Comparison of ENCODE assay signal across 19 cellular contexts in genomic region chr12:21542412-21542811, GRCh38. TPM values are rescaled to one million over a fixed set of nuclear protein-coding genes. Genes with fewer than 3 reads are reported as not detected.
DNase-seq lines count a peak whose midpoint lies in the region; ATAC-seq, FAIRE-seq and TF ChIP-seq lines count a peak whose summit lies in the region.
"Had no signal": no experiment of that assay in that cellular context is flagged by ENCODE, and none has a peak within 500 bp of the region (broad histone marks: within the 10 kb centered on the region; RNA-seq: fewer than 3 reads in every experiment).

No MANE protein-coding gene starts in this region.

- no peak overlapping the region for H2AK5ac ChIP-seq in IMR-90 (ENCODE audit: low read depth, low read length)

- no peak overlapping the region for H4K8ac ChIP-seq in IMR-90 (ENCODE audit: low read depth in 2 of 2, low read length in 2 of 2)

- H3K4ac ChIP-seq in IMR-90 (ENCODE audit: low read depth, low read length), result no peak overlapping the region

- no peak overlapping the region for H3K14ac ChIP-seq in IMR-90 (replicated peaks; ENCODE audit: low read depth, low read length)

- no peak for FAIRE-seq in pancreas (lab: Jason Lieb, UNC)
- FAIRE-seq: H1 had no signal

- TF ChIP-seq RAD21 in IMR-90 (IDR thresholded peaks at IDR 0.05; ENCODE audit: low read length), result no peak

- no peaks in the 10 kb centered on the region for H3K36me3 ChIP-seq in IMR-90 (ENCODE audit: control insufficient read depth, insufficient read depth, low read length)
- H3K36me3 ChIP-seq in lower lobe of right lung, result no peaks in the 10 kb centered on the region
- H3K36me3 ChIP-seq in pancreas, result no peaks in the 10 kb centered on the region
- H3K36me3 ChIP-seq: Peyer's patch had no signal

- POLR2A ChIA-PET in IMR-90 (lab: Charles Lee; ENCODE audit: unreplicated experiment), result no interaction called here

- no peak overlapping the region for H3K23ac ChIP-seq in IMR-90 (ENCODE audit: low read depth, low read length)

- no peak overlapping the region for H4K91ac ChIP-seq in IMR-90 (ENCODE audit: insufficient read depth, low read depth, low read length)

- no peak overlapping the region for H2BK20ac ChIP-seq in IMR-90 (ENCODE audit: low read depth, low read length)

- TF ChIP-seq CTCF in IMR-90 (conservative IDR thresholded peaks at IDR 0.05; ENCODE audit: low read depth, low read length) (no peak), lower lobe of right lung (IDR thresholded peaks at IDR 0.05) (no peak), pancreas (IDR thresholded peaks at IDR 0.05) (no peak)

- no peaks in the 10 kb centered on the region for H3K9me1 ChIP-seq in IMR-90 (ENCODE audit: insufficient read depth, low read length)

- no peak overlapping the region for H3K27ac ChIP-seq in IMR-90 (ENCODE audit: insufficient read depth, low read length)
- H3K27ac ChIP-seq in lower lobe of right lung, result no peak overlapping the region
- no peak overlapping the region for H3K27ac ChIP-seq in pancreas
- H3K27ac ChIP-seq: Peyer's patch, SK-N-MC had no signal

- peak; percentile 76 for ATAC-seq in Right ventricle myocardium superior (ENCODE audit: poor library complexity)
- ATAC-seq in left cardiac atrium, result no peak
- no peak for ATAC-seq in IMR-90 (ENCODE audit: low read depth)
- no peak for ATAC-seq in lower lobe of right lung
- no peak for ATAC-seq in pancreas
- no peak for ATAC-seq in GM18520 (IDR thresholded peaks at IDR 0.05; ENCODE audit: unreplicated experiment)

- intact Hi-C loops in Right ventricle myocardium superior (cut with DNase I), result loop anchor here (10.0 kb wide), 1 partner anchor 62 kb away; the partner anchor contains the start of gene GYS2
- intact Hi-C loops in left cardiac atrium (cut with DNase I), result no loop called here
- intact Hi-C loops in IMR-90 (cut with micrococcal nuclease), result no loop called here
- intact Hi-C loops in lower lobe of right lung (cut with DNase I), result no loop called here
- intact Hi-C loops in pancreas (cut with DNase I), result no loop called here

- H3K4me1 ChIP-seq in IMR-90 (ENCODE audit: control insufficient read depth, insufficient read depth, low read length), result no peaks in the 10 kb centered on the region
- H3K4me1 ChIP-seq in lower lobe of right lung, result no peaks in the 10 kb centered on the region
- peaks cover 0 to 12% (median 0%) of the 10 kb centered on the region in 3 donors for H3K4me1 ChIP-seq in pancreas
- H3K4me1 ChIP-seq: Peyer's patch had no signal

- CTCF ChIA-PET in IMR-90 (lab: Yijun Ruan, JAX), result interaction anchor here (1.0 kb wide), 1 partner anchor 49 kb away, joined by 3 read pairs; no protein-coding TSS in a partner anchor

- H3K27me3 ChIP-seq in IMR-90 (ENCODE audit: control insufficient read depth, insufficient read depth, low read length) (0 out of 2 replicates have a peak, but pooled peaks cover 2% of the 10 kb centered on the region), lower lobe of right lung (ENCODE audit: low read depth) (no peaks in the 10 kb centered on the region), pancreas (peaks cover 0 to 3% (median 0%) of the 10 kb centered on the region in 4 donors)
- H3K27me3 ChIP-seq: Peyer's patch had no signal

- H2BK15ac ChIP-seq in IMR-90 (ENCODE audit: low read depth, low read length), result no peak overlapping the region

- no CpG with 5 or more reads among the region's 5 CpGs for WGBS in IMR-90 (ENCODE audit: extremely low coverage in 2 of 2, insufficient read length in 1 of 2), 2 experiments
- 68 to 75% methylated on average over 5 of the region's 5 CpGs for WGBS in pancreas, 2 donors

- no peaks in the 10 kb centered on the region for H3K9me3 ChIP-seq in IMR-90 (ENCODE audit: control insufficient read depth, insufficient read depth, low read length)
- no peaks in the 10 kb centered on the region for H3K9me3 ChIP-seq in lower lobe of right lung
- peaks cover 0 to 4% (median 0%) of the 10 kb centered on the region in 4 donors for H3K9me3 ChIP-seq in pancreas
- H3K9me3 ChIP-seq: Peyer's patch had no signal

- H4K5ac ChIP-seq in IMR-90 (ENCODE audit: low read depth, low read length), result no peak overlapping the region

- H2AK9ac ChIP-seq in IMR-90 (replicated peaks; ENCODE audit: low read depth, low read length, poor library complexity), result peak overlapping the region; percentile 5

- H3K4me3 ChIP-seq in IMR-90 (ENCODE audit: insufficient read depth, low read depth, low read length) (no peak overlapping the region), lower lobe of right lung (no peak overlapping the region), pancreas (no peak overlapping the region)
- H3K4me3 ChIP-seq: Peyer's patch, SK-N-MC had no signal

- H3K9ac ChIP-seq in IMR-90 (ENCODE audit: low read depth, low read length), result no peak overlapping the region

- no peak overlapping the region for H2BK120ac ChIP-seq in IMR-90 (ENCODE audit: low read depth, low read length)

- H3K18ac ChIP-seq in IMR-90 (ENCODE audit: low read depth, low read length), result no peak overlapping the region

- dilution Hi-C loops in IMR-90 (cut with HindIII; ENCODE audit: low sequenced_read_pairs, unreplicated experiment), result no loop called here

- no peak for DNase-seq in Right ventricle myocardium superior
- DNase-seq in left cardiac atrium, result no peak
- DNase-seq in IMR-90, result no peak
- peak; percentile 42 for DNase-seq in UCSD-AML1 (lab: John Stamatoyannopoulos, UW; ENCODE audit: unreplicated experiment)
- DNase-seq in lower lobe of right lung, result no peak
- DNase-seq in pancreas, result no peak
- DNase-seq: AML-193, COR-L47, DMS 273 treated with DMSO at 0.1 percent for 48 hours, GF-D8, MV-4-11, NCI-H187 treated with DMSO at 0.1 percent for 48 hours, NCI-H2171, NCI-H526, Peyer's patch, SHP77 had no signal

- H3K56ac ChIP-seq in IMR-90 (ENCODE audit: extremely low read depth, insufficient read depth, low read length), result no peak overlapping the region

- H3K79me1 ChIP-seq in IMR-90 (ENCODE audit: low read depth in 1 of 2, low read length in 2 of 2), result no peaks in the 10 kb centered on the region

- H2AFZ ChIP-seq in IMR-90 (replicated peaks; ENCODE audit: low read length, poor library complexity), result no peak overlapping the region

- no peak overlapping the region for H2BK5ac ChIP-seq in IMR-90 (ENCODE audit: low read depth, low read length, poor library complexity, severe bottlenecking)

- in situ Hi-C loops in IMR-90 (cut with MboI; ENCODE audit: low sequenced_read_pairs), result no loop called here

- BruUV-seq in IMR-90 (replicated peaks; lab: Mats Ljungman, UMichigan), result no TSS peak

- H4K20me1 ChIP-seq in IMR-90 (ENCODE audit: insufficient read depth, low read length), result no peaks in the 10 kb centered on the region

- TF ChIP-seq POLR2A in IMR-90 (IDR thresholded peaks at IDR 0.05; ENCODE audit: low read depth, low read length), result no peak

- no peak overlapping the region for H3K4me2 ChIP-seq in IMR-90 (ENCODE audit: low read depth, low read length)

TF ChIP-seq in IMR-90, 13 proteins besides CTCF, POLR2A, EP300 and RAD21:
- TF ChIP-seq FOS (IDR thresholded peaks at IDR 0.05; ENCODE audit: low read depth, low read length), result no peak
- TF ChIP-seq MAZ (IDR thresholded peaks at IDR 0.05; ENCODE audit: borderline replicate concordance, low read depth, low read length), result no peak
- TF ChIP-seq NFE2L2 (IDR thresholded peaks at IDR 0.05; ENCODE audit: low read depth, low read length), result no peak
- TF ChIP-seq SMC3 (IDR thresholded peaks at IDR 0.05; ENCODE audit: low read depth, low read length), result no peak
- no peak for TF ChIP-seq BHLHE40 (IDR thresholded peaks at IDR 0.05; ENCODE audit: low read depth, low read length)
- TF ChIP-seq MAFK (IDR thresholded peaks at IDR 0.05; ENCODE audit: low read depth, low read length), result no peak
- TF ChIP-seq MXI1 (IDR thresholded peaks at IDR 0.05; ENCODE audit: borderline replicate concordance, low read depth, low read length), result no peak
- TF ChIP-seq CHD1 (IDR thresholded peaks at IDR 0.05; ENCODE audit: low read depth, low read length), result no peak
- no peak for TF ChIP-seq RFX5 (IDR thresholded peaks at IDR 0.05; ENCODE audit: low read depth, low read length)
- no peak for TF ChIP-seq USF2 (IDR thresholded peaks at IDR 0.05; ENCODE audit: low read depth, low read length)

RNA-seq across cellular contexts. Expression of gene SPX, which starts 16.3 kb away (rescaled TPM):
- total RNA-seq in Right ventricle myocardium superior (11.0 TPM), left cardiac atrium (1 to 10 TPM; 2.6 to 6.5 TPM), IMR-90 (2012; rRNA removed) (under 0.01 and 0.28 TPM in 2 replicates), lower lobe of right lung (0.59 TPM), pancreas (10 to 100 TPM; 11.7 to 31.0 (median 28.3) TPM)
- polyA plus RNA-seq in IMR-90 (2012; rRNA removed) (0.06 and 0.12 TPM in 2 replicates), pancreas (10 to 100 TPM; 12.1 to 13.4 TPM)
- 0.03 and 0.09 TPM in 2 replicates for polyA plus RNA-seq in IMR-90 (2012; cell fraction: cytosol; rRNA removed)
- polyA plus RNA-seq in IMR-90 (2012; cell fraction: nucleus; rRNA removed; ENCODE audit: low replicate concordance), result 0.02 and 0.08 TPM in 2 replicates
- total RNA-seq: Peyer's patch had no signal

RNA-seq across cellular contexts. Expression of gene GOLT1B, which starts 40.8 kb away (rescaled TPM):
- total RNA-seq in Right ventricle myocardium superior, result 15.6 TPM
- 10 to 100 TPM; 24.9 to 29.7 TPM for total RNA-seq in left cardiac atrium
- 50.5 and 83.9 TPM in 2 replicates for total RNA-seq in IMR-90 (2012; rRNA removed)
- 17.8 and 27.2 TPM in 2 replicates for polyA plus RNA-seq in IMR-90 (2012; rRNA removed)
- 1.9 and 4.4 TPM in 2 replicates for polyA plus RNA-seq in IMR-90 (2012; cell fraction: cytosol; rRNA removed)
- 2.1 and 26.0 TPM in 2 replicates for polyA plus RNA-seq in IMR-90 (2012; cell fraction: nucleus; rRNA removed; ENCODE audit: low replicate concordance)
- 26.5 TPM for total RNA-seq in lower lobe of right lung
- total RNA-seq in pancreas, result 10 to 100 TPM; 11.1 to 25.5 (median 17.9) TPM
- polyA plus RNA-seq in pancreas, result 10 to 100 TPM; 10.5 to 15.4 TPM

RNA-seq across cellular contexts. Expression of gene RECQL, which starts 41.0 kb away (rescaled TPM):
- 18.0 TPM for total RNA-seq in Right ventricle myocardium superior
- 10 to 100 TPM; 19.9 to 23.9 TPM for total RNA-seq in left cardiac atrium
- total RNA-seq in IMR-90 (2012; rRNA removed), result 67.0 and 118 TPM in 2 replicates
- polyA plus RNA-seq in IMR-90 (2012; rRNA removed), result 22.7 and 29.4 TPM in 2 replicates
- polyA plus RNA-seq in IMR-90 (2012; cell fraction: cytosol; rRNA removed), result 3.7 and 4.1 TPM in 2 replicates
- polyA plus RNA-seq in IMR-90 (2012; cell fraction: nucleus; rRNA removed; ENCODE audit: low replicate concordance), result 2.9 and 16.2 TPM in 2 replicates
- 30.0 TPM for total RNA-seq in lower lobe of right lung
- 10 to 100 TPM in 3 of 6 donors, 1 to 10 TPM in 3; 6.0 to 17.1 (median 9.6) TPM for total RNA-seq in pancreas
- 1 to 10 TPM; 4.8 to 7.5 TPM for polyA plus RNA-seq in pancreas
